Comparison of ENCODE assay signal across 28 cellular contexts in the genomic region with DNA sequence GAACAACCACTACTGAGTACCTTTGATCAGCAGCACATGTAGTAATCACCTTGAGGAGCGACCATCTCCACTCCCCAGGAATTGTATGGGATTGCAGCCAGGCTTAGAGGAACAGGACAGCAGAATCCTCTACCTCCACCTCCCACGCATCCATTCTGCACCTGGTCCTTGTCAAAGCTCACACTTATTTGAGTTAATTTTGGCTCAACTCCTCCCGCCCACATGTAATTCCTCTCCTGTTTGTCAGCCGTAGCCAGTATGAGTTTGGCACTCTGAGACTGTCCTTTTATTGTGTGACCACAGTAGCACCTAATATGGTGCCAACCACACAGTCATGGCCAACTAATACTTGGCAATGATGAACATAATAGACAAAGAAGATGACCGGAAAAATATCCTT.
DNase-seq lines count a peak whose midpoint lies in the region; ATAC-seq, FAIRE-seq and TF ChIP-seq lines count a peak whose summit lies in the region.
"Had no signal": no experiment of that assay in that cellular context is flagged by ENCODE, and none has a peak within 500 bp of the region (broad histone marks: within the 10 kb centered on the region; RNA-seq: fewer than 3 reads in every experiment).

No MANE protein-coding gene starts in this region.

- H3K36me3 ChIP-seq in bronchial epithelial cell (ENCODE audit: control insufficient read depth, insufficient read depth, low read length): no peaks in the 10 kb centered on the region
- no peaks in the 10 kb centered on the region for H3K36me3 ChIP-seq in osteoblast (ENCODE audit: insufficient read depth, low read length)
- no peaks in the 10 kb centered on the region for H3K36me3 ChIP-seq in endodermal cell (ENCODE audit: control insufficient read depth, insufficient read depth, low read length)
- no peaks in the 10 kb centered on the region for H3K36me3 ChIP-seq in effector memory CD4-positive, alpha-beta T cell (ENCODE audit: control insufficient read depth, insufficient read depth, low read length)
- H3K36me3 ChIP-seq: brain microvascular endothelial cell, right atrium auricular region, spleen had no signal

- H3K9me3 ChIP-seq in osteoblast (ENCODE audit: low read depth, low read length): no peaks in the 10 kb centered on the region
- no peaks in the 10 kb centered on the region for H3K9me3 ChIP-seq in endodermal cell (ENCODE audit: control insufficient read depth, low read length)
- H3K9me3 ChIP-seq in effector memory CD4-positive, alpha-beta T cell (ENCODE audit: control insufficient read depth, low read length): no peaks in the 10 kb centered on the region
- H3K9me3 ChIP-seq: A549, right atrium auricular region, spleen, testis had no signal

- DNase-seq in EL (peak; percentile 13), M059J (ENCODE audit: low read depth) (peak; percentile 18), bronchial epithelial cell (ENCODE audit: low read depth) (peak; percentile 11), osteoblast (ENCODE audit: insufficient read length, low spot score, missing footprints) (no peak), endodermal cell (no peak), GM13976 (ENCODE audit: low spot score) (no peak), WTC11 (ENCODE audit: low spot score) (no peak)
- no peak for DNase-seq in effector memory CD4-positive, alpha-beta T cell
- DNase-seq: activated CD4-positive, alpha-beta T cell treated with anti-CD3 and anti-CD28 coated beads for 1 hour; activated CD8-positive, alpha-beta T cell treated with anti-CD3 and anti-CD28 coated beads, Interleukin-2, amount 10 ng/mL, durations not matched to agents 7 days and 5 days; activated naive CD4-positive, alpha-beta T cell treated with anti-CD3 and anti-CD28 coated beads, Interleukin-2, amount 10 ng/mL, durations not matched to agents 7 days and 5 days; brain microvascular endothelial cell; CD8-positive, alpha-beta T cell; mesenchymal stem cell; NCI-H1092 treated with DMSO at 0.1 percent for 48 hours; NCI-H187; NCI-H510A; posterior cingulate gyrus; spleen; stimulated activated CD4-positive, alpha-beta T cell treated with anti-CD3 and anti-CD28 coated beads, Interleukin-2, amount 100 ng/mL, for 24 hours; stimulated activated naive CD8-positive, alpha-beta T cell treated with anti-CD3 and anti-CD28 coated beads, Interleukin-15, Interleukin-2, amounts not matched to agents 100 U/mL and 50 U/mL, for 24 hours; testis had no signal

- no peak for FAIRE-seq in bronchial epithelial cell (lab: Jason Lieb, UNC)
- FAIRE-seq: A549, GM12878 had no signal

- in situ Hi-C loops in GM13976 (cut with MboI; ENCODE audit: low sequenced_read_pairs, unreplicated experiment): no loop called here

- POLR2A ChIA-PET in WTC11 (lab: Charles Lee): interaction anchor here (0.6 kb wide), 1 partner anchor 225 kb away, joined by 11 read pairs; no protein-coding TSS in a partner anchor

- peak overlapping the region; percentile 46 for H3K4me2 ChIP-seq in osteoblast (ENCODE audit: insufficient read depth, low read length)
- H3K4me2 ChIP-seq: A549 had no signal

- H3K27ac Mint-ChIP-seq in endodermal cell: no peak overlapping the region
- no peak overlapping the region for H3K27ac Mint-ChIP-seq in WTC11
- H3K27ac Mint-ChIP-seq: activated CD8-positive, alpha-beta T cell treated with anti-CD3 and anti-CD28 coated beads, Interleukin-2, amount 10 ng/mL, durations not matched to agents 7 days and 5 days; activated naive CD4-positive, alpha-beta T cell treated with anti-CD3 and anti-CD28 coated beads, Interleukin-2, amount 10 ng/mL, durations not matched to agents 7 days and 5 days; activated T-helper 17 cell treated with anti-CD3 and anti-CD28 coated beads, Interleukin-2, amount 50 U/mL, for 72 hours; CD8-positive, alpha-beta T cell; T-helper 1 cell treated with Interleukin-12 subunit alpha and Interleukin-12 subunit beta and Interleukin-4 antibody, amounts not matched to agents 30 μg/mL and 1 μg/mL, for 36 hours had no signal

- CTCF ChIA-PET in WTC11 (lab: Charles Lee): interaction anchor here (1.1 kb wide), 1 partner anchor 12 kb away, joined by 3 read pairs; no protein-coding TSS in a partner anchor

- H4K20me1 ChIP-seq in osteoblast (ENCODE audit: insufficient read depth, low read length): no peaks in the 10 kb centered on the region

- H3K9ac ChIP-seq in endodermal cell (ENCODE audit: extremely low read depth, low read length, poor library complexity, severe bottlenecking): no peak overlapping the region

- no peaks in the 10 kb centered on the region for H3K36me3 Mint-ChIP-seq in endodermal cell (ENCODE audit: low read depth)
- peaks cover 4% of the 10 kb centered on the region for H3K36me3 Mint-ChIP-seq in WTC11
- H3K36me3 Mint-ChIP-seq: activated naive CD4-positive, alpha-beta T cell treated with anti-CD3 and anti-CD28 coated beads, Interleukin-2, amount 10 ng/mL, durations not matched to agents 7 days and 5 days; CD8-positive, alpha-beta T cell had no signal

- no peaks in the 10 kb centered on the region for H3K27me3 Mint-ChIP-seq in endodermal cell (ENCODE audit: insufficient read depth)
- no peaks in the 10 kb centered on the region for H3K27me3 Mint-ChIP-seq in WTC11 (ENCODE audit: low read depth)

- no peak overlapping the region for H3K4me3 Mint-ChIP-seq in endodermal cell
- no peak overlapping the region for H3K4me3 Mint-ChIP-seq in WTC11
- H3K4me3 Mint-ChIP-seq: activated CD8-positive, alpha-beta T cell treated with anti-CD3 and anti-CD28 coated beads, Interleukin-2, amount 10 ng/mL, durations not matched to agents 7 days and 5 days; activated naive CD4-positive, alpha-beta T cell treated with anti-CD3 and anti-CD28 coated beads, Interleukin-2, amount 10 ng/mL, durations not matched to agents 7 days and 5 days; activated T-helper 17 cell treated with anti-CD3 and anti-CD28 coated beads, Interleukin-2, amount 50 U/mL, for 72 hours; CD8-positive, alpha-beta T cell; T-helper 1 cell treated with Interleukin-12 subunit alpha and Interleukin-12 subunit beta and Interleukin-4 antibody, amounts not matched to agents 30 μg/mL and 1 μg/mL, for 36 hours had no signal

- no peak for ATAC-seq in WTC11
- ATAC-seq: A549; activated CD8-positive, alpha-beta T cell treated with anti-CD3 and anti-CD28 coated beads, Interleukin-2, amount 10 ng/mL, durations not matched to agents 7 days and 5 days; activated T-helper 17 cell treated with anti-CD3 and anti-CD28 coated beads, Interleukin-2, amount 50 U/mL, for 72 hours; CD8-positive, alpha-beta T cell; GM12878; stimulated activated naive CD8-positive, alpha-beta T cell treated with anti-CD3 and anti-CD28 coated beads, Interleukin-15, Interleukin-2, amounts not matched to agents 100 U/mL and 50 U/mL, for 24 hours had no signal

- peaks cover 3% of the 10 kb centered on the region for H3K9me3 Mint-ChIP-seq in endodermal cell
- H3K9me3 Mint-ChIP-seq in WTC11: peaks cover 4% of the 10 kb centered on the region
- H3K9me3 Mint-ChIP-seq: activated naive CD4-positive, alpha-beta T cell treated with anti-CD3 and anti-CD28 coated beads, Interleukin-2, amount 10 ng/mL, durations not matched to agents 7 days and 5 days; activated T-helper 17 cell treated with anti-CD3 and anti-CD28 coated beads, Interleukin-2, amount 50 U/mL, for 72 hours; CD8-positive, alpha-beta T cell; T-helper 1 cell treated with Interleukin-12 subunit alpha and Interleukin-12 subunit beta and Interleukin-4 antibody, amounts not matched to agents 30 μg/mL and 1 μg/mL, for 36 hours had no signal

- H3K4me1 ChIP-seq in osteoblast (ENCODE audit: insufficient read depth, low read length) (peaks cover 31% of the 10 kb centered on the region), endodermal cell (ENCODE audit: control insufficient read depth, insufficient read depth, low read length) (no peaks in the 10 kb centered on the region)
- no peaks in the 10 kb centered on the region for H3K4me1 ChIP-seq in effector memory CD4-positive, alpha-beta T cell (ENCODE audit: control insufficient read depth, insufficient read depth, low read length, poor library complexity, severe bottlenecking)
- H3K4me1 ChIP-seq: right atrium auricular region, spleen, testis had no signal

- H3K27ac ChIP-seq in osteoblast (ENCODE audit: low read depth, low read length) (no peak overlapping the region), endodermal cell (ENCODE audit: low read depth, low read length) (no peak overlapping the region)
- H3K27ac ChIP-seq in effector memory CD4-positive, alpha-beta T cell (ENCODE audit: insufficient read depth, low read length, poor library complexity, severe bottlenecking): no peak overlapping the region
- H3K27ac ChIP-seq: A549, brain microvascular endothelial cell, right atrium auricular region, RWPE1, spleen, testis had no signal

- no peak overlapping the region for H2AFZ ChIP-seq in osteoblast (ENCODE audit: low read length)

- WGBS in endodermal cell (ENCODE audit: insufficient coverage in 1 of 2, insufficient read length in 1 of 2), 2 experiments: 93 to 98% methylated on average over 5 of the region's 5 CpGs

- no peak overlapping the region for H3K4me3 ChIP-seq in bronchial epithelial cell (ENCODE audit: low read depth, low read length)
- no peak overlapping the region for H3K4me3 ChIP-seq in osteoblast (ENCODE audit: insufficient read depth, low read length)
- H3K4me3 ChIP-seq in endodermal cell (ENCODE audit: low read length): no peak overlapping the region
- H3K4me3 ChIP-seq in effector memory CD4-positive, alpha-beta T cell (ENCODE audit: insufficient read depth, low read depth, low read length, poor library complexity, severe bottlenecking): no peak overlapping the region
- H3K4me3 ChIP-seq: A549, GM12878, right atrium auricular region, spleen, testis had no signal

- H3K27me3 ChIP-seq in bronchial epithelial cell (ENCODE audit: control insufficient read depth, insufficient read depth, low read length) (no peaks in the 10 kb centered on the region), osteoblast (ENCODE audit: insufficient read depth, low read length) (no peaks in the 10 kb centered on the region), endodermal cell (ENCODE audit: control insufficient read depth, insufficient read depth, low read length, poor library complexity, severe bottlenecking) (no peaks in the 10 kb centered on the region)
- H3K27me3 ChIP-seq in effector memory CD4-positive, alpha-beta T cell (replicated peaks; ENCODE audit: control insufficient read depth, insufficient read depth, low read length, poor library complexity, severe bottlenecking): no peaks in the 10 kb centered on the region
- H3K27me3 ChIP-seq: brain microvascular endothelial cell, right atrium auricular region, spleen, testis had no signal

- no peaks in the 10 kb centered on the region for H3K4me1 Mint-ChIP-seq in endodermal cell
- H3K4me1 Mint-ChIP-seq in WTC11: peaks cover 4% of the 10 kb centered on the region
- H3K4me1 Mint-ChIP-seq: activated naive CD4-positive, alpha-beta T cell treated with anti-CD3 and anti-CD28 coated beads, Interleukin-2, amount 10 ng/mL, durations not matched to agents 7 days and 5 days had no signal

- no peak for TF ChIP-seq CTCF in bronchial epithelial cell (IDR thresholded peaks at IDR 0.05; ENCODE audit: insufficient read depth, low read length, severe bottlenecking)
- no peak for TF ChIP-seq CTCF in osteoblast (IDR thresholded peaks at IDR 0.05; ENCODE audit: extremely low read depth, low read depth, low read length)
- no peak for TF ChIP-seq CTCF in endodermal cell (conservative IDR thresholded peaks at IDR 0.05)
- no peak for TF ChIP-seq CTCF in GM13976 (IDR thresholded peaks at IDR 0.05; ENCODE audit: borderline replicate concordance, control extremely low read depth, extremely low read depth, insufficient read depth, missing control alignments)
- no peak for TF ChIP-seq CTCF in WTC11 (IDR thresholded peaks at IDR 0.05)

- H3K79me2 ChIP-seq in osteoblast (ENCODE audit: insufficient read depth, low read length): no peaks in the 10 kb centered on the region

Comparison
In these comparisons a context has a peak if more than half of its experiments do, and no peak if none do; other contexts are left out.
1. DNase-seq: peak in EL (single experiment), M059J (single experiment) and bronchial epithelial cell (single experiment); none in osteoblast (single experiment), endodermal cell (single experiment), GM13976 (single experiment), effector memory CD4-positive, alpha-beta T cell (0 of 3) and WTC11 (single experiment).